Comparison of ENCODE assay signal across 21 cellular contexts in genomic region chr1:46451948-46452930, GRCh38. TPM values are rescaled to one million over a fixed set of nuclear protein-coding genes. Genes with fewer than 3 reads are reported as not detected.
A peak's percentile ranks its signal among the peaks of the same experiment; 100 is the strongest.
DNase-seq lines count a peak whose midpoint lies in the region; ATAC-seq and TF ChIP-seq lines count a peak whose summit lies in the region.
"Had no signal": no experiment of that assay in that cellular context is flagged by ENCODE, and none has a peak within 500 bp of the region (broad histone marks: within the 10 kb centered on the region; RNA-seq: fewer than 3 reads in every experiment).

No MANE protein-coding gene starts in this region.

- no peak overlapping the region for H3K9ac ChIP-seq in neuronal stem cell (ENCODE audit: low read depth, low read length, poor library complexity)
- H3K9ac ChIP-seq: BLaER1 had no signal

- DNase-seq in NCI-H524 (lab: John Stamatoyannopoulos, UW): peak; percentile 26 to 57
- DNase-seq in NCI-H524 treated with DMSO at 0.1 percent for 48 hours (lab: John Stamatoyannopoulos, UW): no peak
- peak; percentile 91 for DNase-seq in WERI-Rb-1
- no peak for DNase-seq in neuronal stem cell (ENCODE audit: low spot score)
- DNase-seq in A172 (ENCODE audit: low spot score): no peak
- DNase-seq: CD4-positive, alpha-beta memory T cell; DND-41; Kasumi-1; MM.1S; NCI-H1092; NCI-H146; NCI-H2029 treated with DMSO at 0.1 percent for 48 hours; PC-9 had no signal

- H3K27me3 ChIP-seq in WERI-Rb-1 (ENCODE audit: insufficient read depth, low read depth, severe bottlenecking): no peaks in the 10 kb centered on the region
- H3K27me3 ChIP-seq in neuronal stem cell (ENCODE audit: control insufficient read depth in 3 of 3, insufficient read depth in 3 of 3, low read depth in 1 of 3, low read length in 3 of 3): peaks cover 22 to 92% (median 74%) of the 10 kb centered on the region in 3 experiments

- no peak overlapping the region for H3K4me2 ChIP-seq in neuronal stem cell (ENCODE audit: insufficient read depth, low read length, poor library complexity, severe bottlenecking)
- H3K4me2 ChIP-seq: BLaER1, PC-9 had no signal

- H2AK5ac ChIP-seq in neuronal stem cell (ENCODE audit: low read depth, low read length): no peak overlapping the region

- peak overlapping the region; percentile 68 for H3K18ac ChIP-seq in neuronal stem cell (ENCODE audit: low read length)

- H2AFZ ChIP-seq in neuronal stem cell (ENCODE audit: low read length): no peak overlapping the region
- H2AFZ ChIP-seq: PC-9 had no signal

- TF ChIP-seq CTCF in HEK293 (tag by site-specific recombination; IDR thresholded peaks at IDR 0.05): no peak
- TF ChIP-seq CTCF in WERI-Rb-1 (IDR thresholded peaks at IDR 0.05; ENCODE audit: low read depth, low read length): peak; percentile 23; the same call in 1 of the 2 replicates

- H3K23ac ChIP-seq in neuronal stem cell (ENCODE audit: low read depth, low read length, poor library complexity): peak overlapping the region; percentile 62

- no peak overlapping the region for H2BK120ac ChIP-seq in neuronal stem cell (ENCODE audit: low read depth, low read length)

- H3K4me3 ChIP-seq in HEK293 (ENCODE audit: low read depth, low read length): no peak overlapping the region
- peak overlapping the region; percentile 3; the same call in 1 of the 2 replicates for H3K4me3 ChIP-seq in WERI-Rb-1 (ENCODE audit: low read depth, low read length)
- no peak overlapping the region for H3K4me3 ChIP-seq in neuronal stem cell (ENCODE audit: low read length in 2 of 2)
- H3K4me3 ChIP-seq: BLaER1, PC-9 had no signal

- no peaks in the 10 kb centered on the region for H3K79me1 ChIP-seq in neuronal stem cell (ENCODE audit: low read depth, low read length)

- no CpG with 5 or more reads among the region's 5 CpGs for WGBS in neuronal stem cell (ENCODE audit: extremely low coverage in 2 of 2, insufficient read length in 2 of 2, insufficient replicate concordance in 1 of 2), 2 donors

- no peak overlapping the region for H2BK5ac ChIP-seq in neuronal stem cell (ENCODE audit: low read length)

- H3K9me3 ChIP-seq in HEK293 (ENCODE audit: control insufficient read depth, insufficient read depth, low read depth, low read length) (no peaks in the 10 kb centered on the region), WERI-Rb-1 (ENCODE audit: severe bottlenecking) (no peaks in the 10 kb centered on the region), neuronal stem cell (replicated peaks in 1 of 2; ENCODE audit: control insufficient read depth in 2 of 2, insufficient read depth in 1 of 2, low read depth in 1 of 2, low read length in 2 of 2) (no peaks in the 10 kb centered on the region)
- H3K9me3 ChIP-seq: BLaER1 had no signal

- H3K36me3 ChIP-seq in HEK293 (ENCODE audit: control insufficient read depth in 2 of 2, insufficient read depth in 1 of 2, low read length in 2 of 2) (no peaks in the 10 kb centered on the region), WERI-Rb-1 (no peaks in the 10 kb centered on the region), neuronal stem cell (replicated peaks in 1 of 2; ENCODE audit: control insufficient read depth in 2 of 2, insufficient read depth in 2 of 2, low read length in 2 of 2) (no peaks in the 10 kb centered on the region)
- H3K36me3 ChIP-seq: BLaER1 had no signal

- H3K14ac ChIP-seq in neuronal stem cell (ENCODE audit: low read length): no peak overlapping the region

- no peak overlapping the region for H3K27ac ChIP-seq in HEK293 (ENCODE audit: extremely low read depth, low read depth, low read length)
- H3K27ac ChIP-seq in WERI-Rb-1: peak overlapping the region; percentile 81
- no peak overlapping the region for H3K27ac ChIP-seq in neuronal stem cell (replicated peaks; ENCODE audit: low read length)
- H3K27ac ChIP-seq: BLaER1, PC-9, RWPE1 had no signal

- H3K4ac ChIP-seq in neuronal stem cell (ENCODE audit: low read length): no peak overlapping the region

- H2BK15ac ChIP-seq in neuronal stem cell (ENCODE audit: low read length): no peak overlapping the region

- no peak overlapping the region for H4K91ac ChIP-seq in neuronal stem cell (ENCODE audit: low read depth, low read length, poor library complexity)

- H2BK12ac ChIP-seq in neuronal stem cell (ENCODE audit: low read length): no peak overlapping the region

- H3K4me1 ChIP-seq in HEK293 (ENCODE audit: control insufficient read depth, insufficient read depth, low read length): no peaks in the 10 kb centered on the region
- peaks cover 0 to 2% of the 10 kb centered on the region in 2 donors for H3K4me1 ChIP-seq in neuronal stem cell (ENCODE audit: control insufficient read depth in 2 of 2, insufficient read depth in 1 of 2, low read depth in 1 of 2, low read length in 2 of 2)
- H3K4me1 ChIP-seq: BLaER1 had no signal

- POLR2A ChIA-PET in HEK293 (lab: Yijun Ruan, JAX): no interaction called here

- CTCF ChIA-PET in HEK293 (lab: Yijun Ruan, JAX): interaction anchor here (0.6 to 12.7 kb wide), 8 partner anchors 10 to 103 kb away, joined by 3 to 315 read pairs (median 4); a partner anchor contains a TSS

- H4K8ac ChIP-seq in neuronal stem cell (ENCODE audit: low read depth, low read length): no peak overlapping the region

- ATAC-seq in HG03139 (IDR thresholded peaks at IDR 0.05; ENCODE audit: unreplicated experiment) (no peak), GM21576 (IDR thresholded peaks at IDR 0.05; ENCODE audit: unreplicated experiment) (no peak)

TF ChIP-seq in HEK293, 187 proteins besides CTCF, POLR2A, EP300 and RAD21:
- 0 out of 2 replicates have a peak, but pooled peaks have one; percentile 29 for TF ChIP-seq GLIS2 (tag by site-specific recombination; IDR thresholded peaks at IDR 0.05)
- peak; percentile 30; the same call in 1 of the 2 replicates for TF ChIP-seq EGR2 (tag by site-specific recombination; IDR thresholded peaks at IDR 0.05; ENCODE audit: low read depth)
- TF ChIP-seq ZBTB1 (tag by site-specific recombination; IDR thresholded peaks at IDR 0.05): no peak

RNA-seq across cellular contexts. Expression of gene DMBX1, which starts 37.4 kb away (rescaled TPM):
- 0.15 TPM for polyA plus RNA-seq in neuronal stem cell (2013, experiment 1 of 2)
- 0.18 TPM for polyA plus RNA-seq in neuronal stem cell (2013, experiment 2 of 2)
- total RNA-seq in A172 (2014; rRNA removed; shearing (Covaris generic)): 0.89 and 1.3 TPM in 2 replicates
- total RNA-seq: CD4-positive, alpha-beta memory T cell; NCI-H460; T-helper 1 cell treated with Interleukin-12 subunit alpha and Interleukin-12 subunit beta and Interleukin-4 antibody, amounts not matched to agents 30 ng/mL and 1 ng/mL, for 36 hours had no signal
- polyA plus RNA-seq: CD4-positive, alpha-beta memory T cell; IgD-negative memory B cell had no signal

RNA-seq across cellular contexts. Expression of gene FAAH, which starts 58.1 kb away (rescaled TPM):
- polyA plus RNA-seq in neuronal stem cell (2013, experiment 1 of 2): 3.7 TPM
- 3.5 TPM for polyA plus RNA-seq in neuronal stem cell (2013, experiment 2 of 2)
- not detected in 2 replicates for total RNA-seq in A172 (2014; rRNA removed; shearing (Covaris generic))

Comparison
In these comparisons a context has a peak if more than half of its experiments do, and no peak if none do; other contexts are left out.
1. DNase-seq: peak in NCI-H524 (2 of 2) and WERI-Rb-1 (single experiment); none in NCI-H524 treated with DMSO at 0.1 percent for 48 hours (single experiment), neuronal stem cell (single experiment) and A172 (single experiment).